ENCODE assay signal across 1 cellular context in genomic region chr12:94459773-94460593, GRCh38.
A peak's percentile ranks its signal among the peaks of the same experiment; 100 is the strongest.
TF ChIP-seq lines count a peak whose summit lies in the region.

Gene CEP83 (minus strand): TSS chr12:94459867. CDS start chr12:94412490, 47,377 bp downstream.

TF ChIP-seq in HepG2, 621 proteins besides CTCF, POLR2A, EP300 and RAD21 (continued from another document and continues in another):
- TF ChIP-seq HBP1 (CRISPR knock-in tag; IDR thresholded peaks at IDR 0.05; ENCODE audit: low read depth) = 0 out of 2 replicates have a peak, but pooled peaks have one; percentile 21
- no peak for TF ChIP-seq TRAFD1 (CRISPR knock-in tag; IDR thresholded peaks at IDR 0.05; ENCODE audit: borderline replicate concordance)
- no peak; the same call in 1 of the 2 replicates for TF ChIP-seq CAMTA2 (CRISPR knock-in tag; IDR thresholded peaks at IDR 0.05; ENCODE audit: borderline replicate concordance)
- TF ChIP-seq ZNF740 (CRISPR knock-in tag; IDR thresholded peaks at IDR 0.05) = 0 out of 2 replicates have a peak, but pooled peaks have one; percentile 51
- peak; percentile 99 for TF ChIP-seq GABPB1 (CRISPR knock-in tag; IDR thresholded peaks at IDR 0.05)
- peak; percentile 89 for TF ChIP-seq ZBTB38 (CRISPR knock-in tag; IDR thresholded peaks at IDR 0.05)
- no peak for TF ChIP-seq CEBPB (IDR thresholded peaks at IDR 0.05; ENCODE audit: borderline replicate concordance, low read depth, low read length)
- TF ChIP-seq MXD3 (CRISPR knock-in tag; IDR thresholded peaks at IDR 0.05) = peak; percentile 82
- TF ChIP-seq ADNP (CRISPR knock-in tag; IDR thresholded peaks at IDR 0.05) = no peak
- no peak for TF ChIP-seq LRRFIP1 (CRISPR knock-in tag; conservative IDR thresholded peaks at IDR 0.05)
- peak; percentile 75; the same call in 1 of the 2 replicates for TF ChIP-seq FLYWCH1 (CRISPR knock-in tag; IDR thresholded peaks at IDR 0.05)
- TF ChIP-seq RBM39 (IDR thresholded peaks at IDR 0.05; ENCODE audit: low read depth, low read length, poor library complexity, severe bottlenecking) = peak; percentile 49
- TF ChIP-seq ZNF891 (CRISPR knock-in tag; IDR thresholded peaks at IDR 0.05) = 0 out of 2 replicates have a peak, but pooled peaks have one; percentile 30
- peak; percentile 91 for TF ChIP-seq ZBTB2 (CRISPR knock-in tag; IDR thresholded peaks at IDR 0.05; ENCODE audit: low read depth)
- TF ChIP-seq ZNF33B (CRISPR knock-in tag; IDR thresholded peaks at IDR 0.05) = no peak
- TF ChIP-seq DNMT3B (CRISPR knock-in tag; conservative IDR thresholded peaks at IDR 0.05) = 0 out of 2 replicates have a peak, but pooled peaks have one; percentile 21
- TF ChIP-seq ZHX2 (IDR thresholded peaks at IDR 0.05; ENCODE audit: low read depth) = peak; percentile 48; the same call in 1 of the 2 replicates
- no peak for TF ChIP-seq ZHX2 (CRISPR knock-in tag; IDR thresholded peaks at IDR 0.05; ENCODE audit: borderline replicate concordance)
- TF ChIP-seq ZNF337 (CRISPR knock-in tag; IDR thresholded peaks at IDR 0.05; ENCODE audit: borderline replicate concordance, low read depth) = no peak
- TF ChIP-seq MYC (CRISPR knock-in tag; IDR thresholded peaks at IDR 0.05; ENCODE audit: borderline replicate concordance) = peak; percentile 78
- peak; percentile 90 for TF ChIP-seq MEIS1 (CRISPR knock-in tag; IDR thresholded peaks at IDR 0.05; ENCODE audit: borderline replicate concordance)
- TF ChIP-seq RBAK (CRISPR knock-in tag; IDR thresholded peaks at IDR 0.05) = no peak; the same call in 1 of the 2 replicates
- peak; percentile 36; the same call in 1 of the 2 replicates for TF ChIP-seq ZXDC (CRISPR knock-in tag; IDR thresholded peaks at IDR 0.05)
- no peak for TF ChIP-seq ZNF614 (CRISPR knock-in tag; IDR thresholded peaks at IDR 0.05; ENCODE audit: borderline replicate concordance)
- no peak for TF ChIP-seq ZNF256 (CRISPR knock-in tag; conservative IDR thresholded peaks at IDR 0.05)
- TF ChIP-seq AGO1 (IDR thresholded peaks at IDR 0.05; ENCODE audit: low read depth, low read length, poor library complexity, severe bottlenecking) = peak; percentile 58
- TF ChIP-seq IRF9 (CRISPR knock-in tag; IDR thresholded peaks at IDR 0.05; ENCODE audit: borderline replicate concordance) = peak; percentile 91; the same call in 1 of the 2 replicates
- peak; percentile 56; the same call in 1 of the 2 replicates for TF ChIP-seq ZBTB4 (CRISPR knock-in tag; IDR thresholded peaks at IDR 0.05; ENCODE audit: borderline replicate concordance)
- no peak for TF ChIP-seq FOXM1 (CRISPR knock-in tag; IDR thresholded peaks at IDR 0.05)
- TF ChIP-seq ZNF280B (CRISPR knock-in tag; IDR thresholded peaks at IDR 0.05; ENCODE audit: borderline replicate concordance) = peak; percentile 42; the same call in 1 of the 2 replicates
